32 cellular contexts compared by ENCODE assay signal in genomic region chr3:48591436-48591835, GRCh38. TPM values are rescaled to one million over a fixed set of nuclear protein-coding genes. Genes with fewer than 3 reads are reported as not detected.
"Had no signal": no experiment of that assay in that cellular context is flagged by ENCODE, and none has a peak within 500 bp of the region (broad histone marks: within the 10 kb centered on the region; RNA-seq: fewer than 3 reads in every experiment).

No MANE protein-coding gene starts in this region.

- H3K4me1 ChIP-seq: neural progenitor cell had no signal

- H3K9me3 Mint-ChIP-seq: effector memory CD8-positive, alpha-beta T cell; mesothelial cell of epicardium; naive B cell; nephron; neural progenitor cell; stimulated activated memory B cell treated with anti-CD40 and anti-IgM and Interleukin-4, amounts not matched to agents 10 μg/mL and 1 μg/mL and 100 μg/mL, for 72 hours had no signal

- H3K27me3 ChIP-seq: neural progenitor cell, ovary, testis had no signal

- H3K36me3 Mint-ChIP-seq: mesothelial cell of epicardium; naive B cell; stimulated activated memory B cell treated with anti-CD40 and anti-IgM and Interleukin-4, amounts not matched to agents 10 μg/mL and 1 μg/mL and 100 μg/mL, for 72 hours had no signal

- H3K27ac Mint-ChIP-seq: effector memory CD8-positive, alpha-beta T cell; mesothelial cell of epicardium; naive B cell; neural progenitor cell; stimulated activated memory B cell treated with anti-CD40 and anti-IgM and Interleukin-4, amounts not matched to agents 10 μg/mL and 1 μg/mL and 100 μg/mL, for 72 hours had no signal

- H3K9me3 ChIP-seq: mucosa of descending colon, ovary, psoas muscle, sigmoid colon, testis, tibial nerve, upper lobe of left lung had no signal

- H3K4me3 ChIP-seq: lung, mucosa of descending colon, neural progenitor cell, ovary, psoas muscle, sigmoid colon, testis, tibial nerve, upper lobe of left lung had no signal

- H3K27ac ChIP-seq: neural progenitor cell, ovary, psoas muscle, sigmoid colon, testis, tibial nerve, upper lobe of left lung had no signal

- ATAC-seq: effector memory CD8-positive, alpha-beta T cell; left lobe of liver; mucosa of descending colon; psoas muscle; right cardiac atrium; stimulated activated memory B cell treated with anti-CD40 and anti-IgM and Interleukin-4, amounts not matched to agents 10 μg/mL and 1 μg/mL and 100 μg/mL, for 72 hours; stimulated activated naive CD8-positive, alpha-beta T cell treated with anti-CD3 and anti-CD28 coated beads, Interleukin-15, Interleukin-2, amounts not matched to agents 100 U/mL and 50 U/mL, for 24 hours had no signal

- H2AFZ ChIP-seq: neural progenitor cell had no signal

- FAIRE-seq: endometrium, frontal cortex, kidney had no signal

- H3K36me3 ChIP-seq: neural progenitor cell, ovary, sigmoid colon, upper lobe of left lung had no signal

- H3K4me3 Mint-ChIP-seq: effector memory CD8-positive, alpha-beta T cell; mesothelial cell of epicardium; nephron; neural progenitor cell; stimulated activated memory B cell treated with anti-CD40 and anti-IgM and Interleukin-4, amounts not matched to agents 10 μg/mL and 1 μg/mL and 100 μg/mL, for 72 hours had no signal

- H3K9ac ChIP-seq: neural progenitor cell had no signal

- DNase-seq: cortex of kidney; effector memory CD8-positive, alpha-beta T cell; kidney; mesenchymal stem cell; mucosa of descending colon; naive B cell; nucleus accumbens; ovary; psoas muscle; sigmoid colon; stimulated activated CD4-positive, alpha-beta T cell treated with anti-CD3 and anti-CD28 coated beads, Interleukin-2, amount 100 ng/mL, for 24 hours; stimulated activated CD4-positive, alpha-beta T cell treated with anti-CD3 and anti-CD28 coated beads, Interleukin-4, amount 100 ng/mL, for 24 hours; stimulated activated naive CD8-positive, alpha-beta T cell treated with anti-CD3 and anti-CD28 coated beads, Interleukin-15, Interleukin-2, amounts not matched to agents 100 U/mL and 50 U/mL, for 24 hours; substantia nigra; testis had no signal

- H3K4me2 ChIP-seq: neural progenitor cell had no signal

RNA-seq across cellular contexts. Expression of gene UCN2, which starts 27.9 kb away (rescaled TPM):
- total RNA-seq: dermis microvascular lymphatic vessel endothelial cell, frontal cortex, kidney, left lobe of liver, right cardiac atrium, sigmoid colon, skeletal muscle tissue, upper lobe of left lung had no signal
- polyA plus RNA-seq: liver had no signal

RNA-seq across cellular contexts. Expression of gene TMEM89, which starts 30.1 kb away (rescaled TPM):
- total RNA-seq: fibroblast of villous mesenchyme, frontal cortex, kidney, left lobe of liver, liver, lung, mesothelial cell of epicardium, ovary, psoas muscle, renal cortical epithelial cell, right cardiac atrium, sigmoid colon, skeletal muscle tissue, tibial nerve had no signal
- polyA plus RNA-seq: esophagus, liver, ovary, psoas muscle, right cardiac atrium had no signal
